19 cellular contexts compared by ENCODE assay signal in genomic region chr12:96810057-96810456, GRCh38.
DNase-seq lines count a peak whose midpoint lies in the region; ATAC-seq, FAIRE-seq and TF ChIP-seq lines count a peak whose summit lies in the region.
"Had no signal": no experiment of that assay in that cellular context is flagged by ENCODE, and none has a peak within 500 bp of the region (broad histone marks: within the 10 kb centered on the region; RNA-seq: fewer than 3 reads in every experiment).

No MANE protein-coding gene starts in this region.

- no peak overlapping the region for H3K4me3 Mint-ChIP-seq in endodermal cell
- no peak overlapping the region for H3K4me3 Mint-ChIP-seq in activated CD4-positive, alpha-beta memory T cell treated with anti-CD3 and anti-CD28 coated beads, Interleukin-2, amount 10 ng/mL, durations not matched to agents 7 days and 5 days
- H3K4me3 Mint-ChIP-seq: dendritic cell treated with granulocyte-macrophage colony-stimulating factor and Interleukin-4, amounts not matched to agents 40 ng/mL and 50 ng/mL, for 4 days had no signal

- no peak overlapping the region for H3K27ac Mint-ChIP-seq in endodermal cell
- H3K27ac Mint-ChIP-seq in activated CD4-positive, alpha-beta memory T cell treated with anti-CD3 and anti-CD28 coated beads, Interleukin-2, amount 10 ng/mL, durations not matched to agents 7 days and 5 days, result no peak overlapping the region
- H3K27ac Mint-ChIP-seq: activated T-helper 2 cell treated with anti-CD3 and anti-CD28 coated beads, Interferon-gamma antibody, Interleukin-2, Interleukin-4, amounts not matched to agents 10 μg/mL and 5 μg/mL and 100 μg/mL, durations not matched to agents 14 hours and 24 hours and 36 hours; dendritic cell treated with granulocyte-macrophage colony-stimulating factor and Interleukin-4, amounts not matched to agents 40 ng/mL and 50 ng/mL, for 4 days had no signal

- H3K9ac ChIP-seq in endodermal cell (ENCODE audit: extremely low read depth, low read length, poor library complexity, severe bottlenecking), result no peak overlapping the region

- DNase-seq in A549 (ENCODE audit: low read depth in 1 of 2, low spot score in 1 of 2), result peak in 1 of 2 experiments; percentile 30
- peak; percentile 19 for DNase-seq in NCI-H510A treated with DMSO at 0.1 percent for 48 hours (lab: John Stamatoyannopoulos, UW)
- peak; percentile 19 for DNase-seq in fibroblast of pulmonary artery (ENCODE audit: low read depth)
- DNase-seq in endodermal cell, result no peak
- no peak for DNase-seq in ecto neural progenitor cell (ENCODE audit: low spot score)
- DNase-seq in activated CD4-positive, alpha-beta memory T cell treated with anti-CD3 and anti-CD28 coated beads, Interleukin-2, amount 10 ng/mL, durations not matched to agents 7 days and 5 days, result no peak
- DNase-seq: activated CD4-positive, alpha-beta T cell treated with anti-CD3 and anti-CD28 coated beads for 48 hours; NCI-H1436; NCI-H345 had no signal

- 59% methylated on average over 2 of the region's 2 CpGs for WGBS in A549 (ENCODE audit: missing lambda C conversion rate)
- WGBS in endodermal cell (ENCODE audit: insufficient coverage in 1 of 2, insufficient read length in 1 of 2), 2 experiments, result 80 to 91% methylated on average over 1 to 2 of the region's 2 CpGs

- TF ChIP-seq CTCF in A549 (IDR thresholded peaks at IDR 0.05) (no peak), fibroblast of pulmonary artery (IDR thresholded peaks at IDR 0.05; ENCODE audit: low read length, missing control alignments) (no peak), endodermal cell (conservative IDR thresholded peaks at IDR 0.05) (no peak)

- FAIRE-seq in A549 (lab: Jason Lieb, UNC), result peak; percentile 49
- FAIRE-seq: H54, HTR-8/SVneo had no signal

- no peak for TF ChIP-seq POLR2A in A549 (IDR thresholded peaks at IDR 0.05; ENCODE audit: low read length)

- peak overlapping the region; percentile 79 for H3K4me2 ChIP-seq in A549

- H3K27ac ChIP-seq in A549, result peak overlapping the region in 1 of 2 experiments; percentile 60; a peak in 5 of 6 replicates
- H3K27ac ChIP-seq in endodermal cell (ENCODE audit: low read depth, low read length), result no peak overlapping the region
- H3K27ac ChIP-seq: breast epithelium, esophagus muscularis mucosa, neutrophil, suprapubic skin had no signal

- CTCF ChIA-PET in A549 (lab: Yijun Ruan, JAX), result no interaction called here
- CTCF ChIA-PET in activated CD4-positive, alpha-beta memory T cell treated with anti-CD3 and anti-CD28 coated beads, Interleukin-2, amount 10 ng/mL, durations not matched to agents 7 days and 5 days (lab: Charles Lee), result no interaction called here

- H3K9me3 ChIP-seq in A549 (no peaks in the 10 kb centered on the region), endodermal cell (ENCODE audit: control insufficient read depth, low read length) (peaks cover 3% of the 10 kb centered on the region)
- H3K9me3 ChIP-seq: esophagus muscularis mucosa, neutrophil had no signal

- no peak for TF ChIP-seq EP300 in A549 (IDR thresholded peaks at IDR 0.05)

- no peaks in the 10 kb centered on the region for H3K27me3 ChIP-seq in endodermal cell (ENCODE audit: control insufficient read depth, insufficient read depth, low read length, poor library complexity, severe bottlenecking)
- H3K27me3 ChIP-seq: breast epithelium, esophagus muscularis mucosa, neutrophil, suprapubic skin had no signal

- TF ChIP-seq RAD21 in A549 (conservative IDR thresholded peaks at IDR 0.05 in 1 of 2, IDR thresholded peaks at IDR 0.05 in 1 of 2), result no peak

- no peaks in the 10 kb centered on the region for H3K36me3 Mint-ChIP-seq in endodermal cell (ENCODE audit: low read depth)
- no peaks in the 10 kb centered on the region for H3K36me3 Mint-ChIP-seq in activated CD4-positive, alpha-beta memory T cell treated with anti-CD3 and anti-CD28 coated beads, Interleukin-2, amount 10 ng/mL, durations not matched to agents 7 days and 5 days (ENCODE audit: low read depth)

- H3K4me3 ChIP-seq in A549 (no peak overlapping the region), fibroblast of pulmonary artery (replicated peaks; ENCODE audit: low read depth, low read length) (no peak overlapping the region), endodermal cell (ENCODE audit: low read length) (no peak overlapping the region)
- H3K4me3 ChIP-seq: breast epithelium, esophagus muscularis mucosa, suprapubic skin had no signal

- ATAC-seq in A549, result no peak
- ATAC-seq in GM19438 (IDR thresholded peaks at IDR 0.05; ENCODE audit: low read depth, unreplicated experiment), result peak; percentile 3
- ATAC-seq in GM21786 (IDR thresholded peaks at IDR 0.05; ENCODE audit: unreplicated experiment), result no peak

- POLR2A ChIA-PET in A549 (lab: Yijun Ruan, JAX), result no interaction called here
- POLR2A ChIA-PET in activated CD4-positive, alpha-beta memory T cell treated with anti-CD3 and anti-CD28 coated beads, Interleukin-2, amount 10 ng/mL, durations not matched to agents 7 days and 5 days (lab: Charles Lee), result no interaction called here

- no peaks in the 10 kb centered on the region for H3K9me3 Mint-ChIP-seq in endodermal cell
- no peaks in the 10 kb centered on the region for H3K9me3 Mint-ChIP-seq in activated CD4-positive, alpha-beta memory T cell treated with anti-CD3 and anti-CD28 coated beads, Interleukin-2, amount 10 ng/mL, durations not matched to agents 7 days and 5 days
- H3K9me3 Mint-ChIP-seq: activated T-helper 2 cell treated with anti-CD3 and anti-CD28 coated beads, Interferon-gamma antibody, Interleukin-2, Interleukin-4, amounts not matched to agents 10 μg/mL and 5 μg/mL and 100 μg/mL, durations not matched to agents 14 hours and 24 hours and 36 hours; dendritic cell treated with granulocyte-macrophage colony-stimulating factor and Interleukin-4, amounts not matched to agents 40 ng/mL and 50 ng/mL, for 4 days had no signal

- H3K4me1 ChIP-seq in A549 (peaks cover 18% of the 10 kb centered on the region), endodermal cell (ENCODE audit: control insufficient read depth, insufficient read depth, low read length) (peaks cover 7% of the 10 kb centered on the region)
- H3K4me1 ChIP-seq: breast epithelium, esophagus muscularis mucosa, suprapubic skin had no signal

- no peaks in the 10 kb centered on the region for H3K36me3 ChIP-seq in endodermal cell (ENCODE audit: control insufficient read depth, insufficient read depth, low read length)
- H3K36me3 ChIP-seq: breast epithelium, esophagus muscularis mucosa, neutrophil, suprapubic skin had no signal

- peaks cover 7% of the 10 kb centered on the region for H3K4me1 Mint-ChIP-seq in endodermal cell
- H3K4me1 Mint-ChIP-seq in activated CD4-positive, alpha-beta memory T cell treated with anti-CD3 and anti-CD28 coated beads, Interleukin-2, amount 10 ng/mL, durations not matched to agents 7 days and 5 days, result no peaks in the 10 kb centered on the region

- H3K27me3 Mint-ChIP-seq in endodermal cell (ENCODE audit: insufficient read depth), result no peaks in the 10 kb centered on the region
- peaks cover 1% of the 10 kb centered on the region for H3K27me3 Mint-ChIP-seq in activated CD4-positive, alpha-beta memory T cell treated with anti-CD3 and anti-CD28 coated beads, Interleukin-2, amount 10 ng/mL, durations not matched to agents 7 days and 5 days
- H3K27me3 Mint-ChIP-seq: dendritic cell treated with granulocyte-macrophage colony-stimulating factor and Interleukin-4, amounts not matched to agents 40 ng/mL and 50 ng/mL, for 4 days had no signal

TF ChIP-seq in A549, 52 proteins besides CTCF, POLR2A, EP300 and RAD21:
- TF ChIP-seq EHMT2 (IDR thresholded peaks at IDR 0.05; ENCODE audit: low read depth), result no peak
- TF ChIP-seq NFE2L2 (conservative IDR thresholded peaks at IDR 0.05; ENCODE audit: low read length), result no peak
- no peak for TF ChIP-seq ATOH8 (CRISPR knock-in tag; IDR thresholded peaks at IDR 0.05; ENCODE audit: low read depth)
- peak; percentile 99 for TF ChIP-seq MAFK (IDR thresholded peaks at IDR 0.05; ENCODE audit: partially characterized antibody)
- TF ChIP-seq USF2 (IDR thresholded peaks at IDR 0.05), result no peak

Comparison
In these comparisons a context has a peak if more than half of its experiments do, and no peak if none do; other contexts are left out.
1. DNase-seq: peak in NCI-H510A treated with DMSO at 0.1 percent for 48 hours (single experiment) and fibroblast of pulmonary artery (single experiment); none in endodermal cell (single experiment), ecto neural progenitor cell (single experiment) and activated CD4-positive, alpha-beta memory T cell treated with anti-CD3 and anti-CD28 coated beads, Interleukin-2, amount 10 ng/mL, durations not matched to agents 7 days and 5 days (single experiment).